Comparison of ENCODE assay signal across 1 cellular context in genomic region chr16:66511615-66512500, GRCh38.
A peak's percentile ranks its signal among the peaks of the same experiment; 100 is the strongest.
TF ChIP-seq lines count a peak whose summit lies in the region.

No MANE protein-coding gene starts in this region.

TF ChIP-seq in H1, 55 proteins besides CTCF, POLR2A, EP300 and RAD21:
- peak; percentile 75 for TF ChIP-seq ATF2 (IDR thresholded peaks at IDR 0.05; ENCODE audit: low read length)
- TF ChIP-seq RFX5 (IDR thresholded peaks at IDR 0.05; ENCODE audit: borderline replicate concordance, low read depth, low read length), result no peak
- peak; percentile 73; the same call in 1 of the 2 replicates for TF ChIP-seq POU5F1 (IDR thresholded peaks at IDR 0.05; ENCODE audit: low read depth, low read length)
- peak; percentile 68 for TF ChIP-seq MAX (IDR thresholded peaks at IDR 0.05)
- peak; percentile 32; the same call in 1 of the 2 replicates for TF ChIP-seq TAF1 (IDR thresholded peaks at IDR 0.05; ENCODE audit: low read depth, low read length)
- peak; percentile 67; the same call in 1 of the 2 replicates for TF ChIP-seq TEAD4 (IDR thresholded peaks at IDR 0.05; ENCODE audit: low read depth, low read length)
- TF ChIP-seq ASH2L (IDR thresholded peaks at IDR 0.05; ENCODE audit: low read length), result peak; percentile 75
- no peak for TF ChIP-seq TAF7 (optimal IDR thresholded peaks at IDR 0.05; ENCODE audit: borderline replicate concordance, low read depth, low read length)
- TF ChIP-seq NANOG (IDR thresholded peaks at IDR 0.05; ENCODE audit: insufficient read depth, low read depth, low read length, poor library complexity, severe bottlenecking), result peak; percentile 36
- peak; percentile 52 for TF ChIP-seq SRF (IDR thresholded peaks at IDR 0.05; ENCODE audit: low read depth, low read length)
- TF ChIP-seq YY1 (IDR thresholded peaks at IDR 0.05; ENCODE audit: low read depth, low read length), result no peak
- peak; percentile 37; the same call in 1 of the 2 replicates for TF ChIP-seq E2F6 (IDR thresholded peaks at IDR 0.05)
- TF ChIP-seq TCF12 (IDR thresholded peaks at IDR 0.05; ENCODE audit: low read depth, low read length), result 0 out of 2 replicates have a peak, but pooled peaks have one; percentile 62
